ENCODE assay signal across 8 cellular contexts in the genomic region with DNA sequence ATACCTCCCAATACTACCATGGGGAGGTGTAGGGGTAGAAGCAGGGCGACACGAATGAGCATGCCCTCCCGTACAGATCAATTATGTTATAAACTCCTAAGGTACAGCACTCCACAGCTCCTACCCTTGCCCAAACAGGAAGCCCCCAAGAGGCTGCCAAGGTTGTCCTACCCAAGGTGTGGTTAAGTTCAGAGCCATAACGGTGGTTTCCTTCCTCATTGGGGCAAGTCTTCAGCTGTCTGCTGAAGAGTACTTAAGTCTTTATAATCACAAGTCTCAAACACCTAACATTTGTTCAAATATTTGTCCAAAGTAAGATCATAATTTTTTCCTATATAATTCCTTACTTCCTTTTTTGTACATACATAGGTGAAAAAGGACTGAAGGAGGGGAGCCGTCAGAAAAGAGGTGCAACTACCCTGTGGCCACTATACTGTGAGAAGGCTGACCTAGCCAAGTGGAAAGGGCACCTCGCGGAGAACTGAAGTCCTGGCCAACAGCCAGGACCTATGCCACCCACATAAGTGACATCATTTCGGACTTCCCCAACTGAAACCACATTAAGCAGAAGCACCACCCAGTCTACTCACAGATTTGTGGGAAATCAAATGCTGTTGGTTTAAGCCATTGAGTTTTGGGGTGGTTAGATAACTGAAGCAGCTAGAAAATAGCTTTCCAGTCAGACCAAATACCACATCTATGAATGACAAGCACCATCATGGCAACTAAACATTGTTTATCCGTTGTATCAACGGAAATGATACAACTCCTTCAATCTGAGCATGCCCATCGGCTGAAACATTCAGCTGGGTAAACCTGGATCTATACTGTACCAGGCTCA. TPM values are rescaled to one million over a fixed set of nuclear protein-coding genes. Genes with fewer than 3 reads are reported as not detected.
DNase-seq lines count a peak whose midpoint lies in the region; ATAC-seq and FAIRE-seq lines count a peak whose summit lies in the region.

No MANE protein-coding gene starts in this region.

- H3K27me3 Mint-ChIP-seq in activated T-cell treated with anti-CD3 and anti-CD28 coated beads, Interleukin-2, amount 50 U/mL, for 72 hours (ENCODE audit: low read depth) = no peaks in the 10 kb centered on the region

- H3K4me3 ChIP-seq in BLaER1 treated with 17β-estradiol and CSF1 and Interleukin-3, amounts not matched to agents 10 nM and 100 nM = peak overlapping the region in 6 of 10 experiments; percentile 18 to 48 (median 22); a peak in 9 of 20 replicates

- no peaks in the 10 kb centered on the region for H3K9me3 ChIP-seq in BLaER1 treated with 17β-estradiol and CSF1 and Interleukin-3, amounts not matched to agents 10 nM and 100 nM (replicated peaks in 1 of 11)

- H4K20me1 ChIP-seq in BLaER1 treated with 17β-estradiol and CSF1 and Interleukin-3, amounts not matched to agents 10 nM and 100 nM = peaks cover 0 to 29% (median 0%) of the 10 kb centered on the region in 11 experiments; a peak in 4 of 22 replicates

- H3K36me3 ChIP-seq in BLaER1 treated with 17β-estradiol and CSF1 and Interleukin-3, amounts not matched to agents 10 nM and 100 nM = peaks cover 0 to 21% (median 5%) of the 10 kb centered on the region in 11 experiments; a peak in 11 of 22 replicates

- peak; percentile 98 for FAIRE-seq in RCC 7860 (lab: Jason Lieb, UNC)

- peak overlapping the region; percentile 60 to 97 (median 76) for H3K27ac ChIP-seq in BLaER1 treated with 17β-estradiol and CSF1 and Interleukin-3, amounts not matched to agents 10 nM and 100 nM

- H3K9me3 Mint-ChIP-seq in activated T-cell treated with anti-CD3 and anti-CD28 coated beads, Interleukin-2, amount 50 U/mL, for 72 hours = no peaks in the 10 kb centered on the region

- peak overlapping the region in 10 of 11 experiments; percentile 32 to 83 (median 58); a peak in 15 of 22 replicates for H3K9ac ChIP-seq in BLaER1 treated with 17β-estradiol and CSF1 and Interleukin-3, amounts not matched to agents 10 nM and 100 nM

- peaks cover 40 to 51% (median 45%) of the 10 kb centered on the region in 10 experiments for H3K4me1 ChIP-seq in BLaER1 treated with 17β-estradiol and CSF1 and Interleukin-3, amounts not matched to agents 10 nM and 100 nM

- H3K36me3 Mint-ChIP-seq in activated T-cell treated with anti-CD3 and anti-CD28 coated beads, Interleukin-2, amount 50 U/mL, for 72 hours (ENCODE audit: insufficient read depth in 2 of 2) = peaks cover 0 to 4% of the 10 kb centered on the region in 2 donors

- peak overlapping the region; percentile 60 to 91 (median 79) for H3K4me2 ChIP-seq in BLaER1 treated with 17β-estradiol and CSF1 and Interleukin-3, amounts not matched to agents 10 nM and 100 nM

- H3K27me3 ChIP-seq in BLaER1 treated with 17β-estradiol and CSF1 and Interleukin-3, amounts not matched to agents 10 nM and 100 nM = no peaks in the 10 kb centered on the region

- DNase-seq in H4 (ENCODE audit: low spot score) (peak; percentile 75), RCC 7860 (ENCODE audit: low spot score) (peak; percentile 100), kidney tubule cell (ENCODE audit: low spot score) (peak; percentile 99), mesenteric fat pad (ENCODE audit: low spot score) (no peak)
- DNase-seq in activated T-cell treated with anti-CD3 and anti-CD28 coated beads, Interleukin-2, amount 50 U/mL, for 72 hours = peak; percentile 77 to 81
- peak; percentile 62 for DNase-seq in stimulated activated naive CD4-positive, alpha-beta T cell treated with Interleukin-2 at 50 U/mL for 16 hours (lab: John Stamatoyannopoulos, UW)
- DNase-seq in NK-92 treated with Interleukin-12 subunit alpha and Interleukin-12 subunit beta, amount 100 ng/mL, for 24 hours (lab: John Stamatoyannopoulos, UW) = no peak

- peak; percentile 86 to 87 for ATAC-seq in activated T-cell treated with anti-CD3 and anti-CD28 coated beads, Interleukin-2, amount 50 U/mL, for 72 hours (replicated peaks in 1 of 2)

- peak overlapping the region; percentile 82 to 86 for H3K4me3 Mint-ChIP-seq in activated T-cell treated with anti-CD3 and anti-CD28 coated beads, Interleukin-2, amount 50 U/mL, for 72 hours

- H3K27ac Mint-ChIP-seq in activated T-cell treated with anti-CD3 and anti-CD28 coated beads, Interleukin-2, amount 50 U/mL, for 72 hours = peak overlapping the region; percentile 94

- H3K4me1 Mint-ChIP-seq in activated T-cell treated with anti-CD3 and anti-CD28 coated beads, Interleukin-2, amount 50 U/mL, for 72 hours (ENCODE audit: low read depth) = peaks cover 58% of the 10 kb centered on the region

RNA-seq across cellular contexts. Expression of a gene that starts 2.9 kb away (rescaled TPM):
- 7.3 and 11.5 TPM in 2 replicates for total RNA-seq in H4 (2014; rRNA removed; shearing (Covaris generic))
- 10 to 100 TPM; 12.3 to 13.2 TPM for total RNA-seq in activated T-cell treated with anti-CD3 and anti-CD28 coated beads, Interleukin-2, amount 50 U/mL, for 72 hours
- 22.2 TPM for total RNA-seq in mesenteric fat pad

Comparison
In these comparisons a context has a peak if more than half of its experiments do, and no peak if none do; other contexts are left out.
1. DNase-seq: peak in H4 (single experiment), RCC 7860 (single experiment), activated T-cell treated with anti-CD3 and anti-CD28 coated beads, Interleukin-2, amount 50 U/mL, for 72 hours (2 of 2), kidney tubule cell (single experiment) and stimulated activated naive CD4-positive, alpha-beta T cell treated with Interleukin-2 at 50 U/mL for 16 hours (single experiment); none in mesenteric fat pad (single experiment) and NK-92 treated with Interleukin-12 subunit alpha and Interleukin-12 subunit beta, amount 100 ng/mL, for 24 hours (single experiment).